10 cellular contexts compared by ENCODE assay signal in genomic region chr10:132506711-132507466, GRCh38. TPM values are rescaled to one million over a fixed set of nuclear protein-coding genes. Genes with fewer than 3 reads are reported as not detected.
DNase-seq lines count a peak whose midpoint lies in the region; ATAC-seq and TF ChIP-seq lines count a peak whose summit lies in the region.
"Had no signal": no experiment of that assay in that cellular context is flagged by ENCODE, and none has a peak within 500 bp of the region (broad histone marks: within the 10 kb centered on the region; RNA-seq: fewer than 3 reads in every experiment).

No MANE protein-coding gene starts in this region.

- no peaks in the 10 kb centered on the region for H3K27me3 ChIP-seq in right cardiac atrium (ENCODE audit: control insufficient read depth, insufficient read depth)
- H3K27me3 ChIP-seq in testis = no peaks in the 10 kb centered on the region
- H3K27me3 ChIP-seq: pancreas had no signal

- H3K9me3 ChIP-seq in right cardiac atrium (ENCODE audit: control insufficient read depth, low read length) (no peaks in the 10 kb centered on the region), testis (no peaks in the 10 kb centered on the region)
- H3K9me3 ChIP-seq: pancreas had no signal

- WGBS in right cardiac atrium = 50% methylated on average over 11 of the region's 11 CpGs
- 35 to 58% methylated on average over 7 to 11 of the region's 11 CpGs for WGBS in testis, 2 donors

- H3K36me3 ChIP-seq in testis (ENCODE audit: low read depth, missing control alignments) = no peaks in the 10 kb centered on the region
- H3K36me3 ChIP-seq: pancreas had no signal

- ATAC-seq in right cardiac atrium = peak; percentile 22 to 45

- peaks cover 5% of the 10 kb centered on the region for H3K4me1 ChIP-seq in right cardiac atrium (ENCODE audit: control insufficient read depth, insufficient read depth, low read length)
- peaks cover 4% of the 10 kb centered on the region for H3K4me1 ChIP-seq in testis
- H3K4me1 ChIP-seq: pancreas had no signal

- no peak for TF ChIP-seq POLR2A in testis (IDR thresholded peaks at IDR 0.05)

- TF ChIP-seq CTCF in astrocyte of the cerebellum (IDR thresholded peaks at IDR 0.05; ENCODE audit: low read depth, low read length, missing control alignments) = no peak
- no peak for TF ChIP-seq CTCF in testis (IDR thresholded peaks at IDR 0.05)

- intact Hi-C loops in right cardiac atrium (cut with DNase I) = loop anchor here in 1 of 4 donors (5.0 kb wide), 1 partner anchor 130 kb away; no protein-coding TSS in a partner anchor
- intact Hi-C loops in testis (cut with DNase I; ENCODE audit: low total_unique reads) = no loop called here

- H3K27ac ChIP-seq in right cardiac atrium (ENCODE audit: low read length) = peak overlapping the region; percentile 31
- H3K27ac ChIP-seq in testis = peak overlapping the region; percentile 4 to 83
- H3K27ac ChIP-seq: pancreas had no signal

- in situ Hi-C loops in astrocyte of the cerebellum (cut with HindIII; ENCODE audit: low sequenced_read_pairs) = no loop called here

- H3K4me3 ChIP-seq in astrocyte of the cerebellum (ENCODE audit: low read depth, low read length) (no peak overlapping the region), right cardiac atrium (ENCODE audit: low read length) (no peak overlapping the region), testis (no peak overlapping the region)
- H3K4me3 ChIP-seq: pancreas had no signal

- DNase-seq in NCI-H2029 (lab: John Stamatoyannopoulos, UW) = peak; percentile 1
- DNase-seq in NCI-H2029 treated with DMSO at 0.1 percent for 48 hours (lab: John Stamatoyannopoulos, UW) = no peak
- peak; percentile 69 for DNase-seq in astrocyte of the cerebellum (ENCODE audit: low read depth)
- peak in 2 of 3 donors; percentile 37 to 73 for DNase-seq in right cardiac atrium
- peak; percentile 83 for DNase-seq in testis
- no peak for DNase-seq in NOMO-1 treated with DMSO at 0.1 percent for 48 hours (lab: John Stamatoyannopoulos, UW; ENCODE audit: unreplicated experiment)
- no peak for DNase-seq in HuH-7.5 (ENCODE audit: low spot score)
- no peak for DNase-seq in NCI-H526 (lab: John Stamatoyannopoulos, UW)
- DNase-seq: effector CD8-positive, alpha-beta T cell had no signal

RNA-seq across cellular contexts. Expression of gene INPP5A, which starts 30.7 kb away (rescaled TPM):
- total RNA-seq in right cardiac atrium (100 to 1,000 TPM in 2 of 4 donors, 10 to 100 TPM in 2; 92.0 to 116 (median 99.2) TPM), testis (100 to 1,000 TPM in 1 of 2 donors, 10 to 100 TPM in 1; 73.0 to 103 TPM)
- polyA plus RNA-seq in right cardiac atrium (60.0 TPM), testis (ENCODE audit: insufficient read depth, low read depth, low replicate concordance) (54.1 TPM)

Comparison
In these comparisons a context has a peak if more than half of its experiments do, and no peak if none do; other contexts are left out.
1. DNase-seq: peak in NCI-H2029 (single experiment), astrocyte of the cerebellum (single experiment), right cardiac atrium (2 of 3) and testis (single experiment); none in NCI-H2029 treated with DMSO at 0.1 percent for 48 hours (single experiment), NOMO-1 treated with DMSO at 0.1 percent for 48 hours (single experiment), HuH-7.5 (single experiment) and NCI-H526 (0 of 2).